Comparison of ENCODE assay signal across 2 cellular contexts in the genomic region with DNA sequence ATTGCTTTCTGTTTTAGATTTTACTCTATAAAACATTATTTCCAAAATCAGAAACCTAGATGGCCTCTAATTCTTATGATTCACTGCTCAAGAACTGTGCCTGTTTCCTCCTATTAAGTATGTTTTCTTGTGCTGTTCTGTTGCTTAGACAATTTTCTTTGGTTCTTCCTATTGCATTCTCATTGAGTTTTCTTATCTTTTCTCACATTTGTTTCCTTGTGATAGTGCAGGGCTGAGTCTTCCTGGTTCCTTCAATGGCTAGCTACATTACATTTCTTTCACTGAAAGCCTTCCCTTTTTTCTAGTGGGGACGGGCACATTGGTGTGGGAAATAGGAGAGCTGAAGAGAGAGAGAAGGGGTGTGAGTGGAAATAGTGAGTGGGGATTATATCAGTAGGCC.
A peak's percentile ranks its signal among the peaks of the same experiment; 100 is the strongest.
TF ChIP-seq lines count a peak whose summit lies in the region.

No MANE protein-coding gene starts in this region.

TF ChIP-seq in SK-N-SH, 30 proteins besides CTCF, POLR2A, EP300 and RAD21:
- TF ChIP-seq, protein P1, sequence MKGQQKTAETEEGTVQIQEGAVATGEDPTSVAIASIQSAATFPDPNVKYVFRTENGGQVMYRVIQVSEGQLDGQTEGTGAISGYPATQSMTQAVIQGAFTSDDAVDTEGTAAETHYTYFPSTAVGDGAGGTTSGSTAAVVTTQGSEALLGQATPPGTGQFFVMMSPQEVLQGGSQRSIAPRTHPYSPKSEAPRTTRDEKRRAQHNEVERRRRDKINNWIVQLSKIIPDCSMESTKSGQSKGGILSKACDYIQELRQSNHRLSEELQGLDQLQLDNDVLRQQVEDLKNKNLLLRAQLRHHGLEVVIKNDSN (IDR thresholded peaks at IDR 0.05; ENCODE audit: borderline replicate concordance, low read depth), result no peak
- TF ChIP-seq RCOR1 (IDR thresholded peaks at IDR 0.05; ENCODE audit: low read length), result no peak

TF ChIP-seq in K562, 482 proteins besides CTCF, POLR2A, EP300 and RAD21 (continued from another document):
- TF ChIP-seq ARID1B (IDR thresholded peaks at IDR 0.05) (peak; percentile 21; the same call in 1 of the 2 replicates), CBFA2T3 (IDR thresholded peaks at IDR 0.05) (0 out of 2 replicates have a peak, but pooled peaks have one; percentile 9)
